ENCODE assay signal across 9 cellular contexts in the genomic region with DNA sequence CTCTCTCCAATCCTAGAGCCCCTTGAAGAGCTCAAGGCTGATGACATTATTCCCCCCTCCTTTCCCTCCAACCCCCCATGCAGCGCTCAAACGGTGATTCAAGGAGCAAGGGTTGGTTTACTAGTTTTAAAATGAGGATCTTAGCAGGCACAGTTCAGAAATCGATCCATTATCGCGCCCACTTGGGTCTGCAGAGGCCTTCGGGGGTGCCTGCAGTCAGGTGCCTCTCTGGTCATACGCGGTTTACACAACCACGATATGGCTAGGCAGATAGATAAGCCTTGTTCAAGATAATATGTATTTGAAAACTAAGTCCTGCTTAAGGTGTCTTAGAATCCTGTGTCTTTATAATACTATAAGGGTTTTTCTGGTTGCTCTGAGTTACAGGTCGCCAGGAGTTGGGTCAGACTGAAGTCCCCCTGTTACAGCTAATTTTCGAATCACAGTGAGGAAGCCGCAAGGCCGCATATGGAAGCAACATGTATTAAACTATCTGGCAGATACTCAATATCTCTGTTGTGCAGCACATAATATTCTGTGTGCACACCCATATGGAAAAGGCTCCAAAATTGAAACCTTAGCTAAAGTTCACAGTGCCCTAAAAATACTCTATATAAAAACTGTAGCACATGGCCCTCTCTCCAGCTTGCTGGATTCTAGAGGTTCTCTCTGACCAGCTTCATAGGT. TPM values are rescaled to one million over a fixed set of nuclear protein-coding genes. Genes with fewer than 3 reads are reported as not detected.
DNase-seq lines count a peak whose midpoint lies in the region; ATAC-seq, FAIRE-seq and TF ChIP-seq lines count a peak whose summit lies in the region.
"Had no signal": no experiment of that assay in that cellular context is flagged by ENCODE, and none has a peak within 500 bp of the region (broad histone marks: within the 10 kb centered on the region; RNA-seq: fewer than 3 reads in every experiment).

No MANE protein-coding gene starts in this region.

- H3K9me3 ChIP-seq in K562 (replicated peaks; ENCODE audit: control insufficient read depth, insufficient read depth, low read depth, low read length) = no peaks in the 10 kb centered on the region
- H3K9me3 ChIP-seq in liver (ENCODE audit: control insufficient read depth in 4 of 4, low read length in 3 of 4) = no peaks in the 10 kb centered on the region
- no peaks in the 10 kb centered on the region for H3K9me3 ChIP-seq in thyroid gland

- H3K36me3 ChIP-seq in K562 (ENCODE audit: control insufficient read depth, insufficient read depth, low read length) (no peaks in the 10 kb centered on the region), liver (ENCODE audit: control insufficient read depth in 4 of 4, insufficient read depth in 3 of 4, low read depth in 1 of 4, low read length in 3 of 4) (no peaks in the 10 kb centered on the region), thyroid gland (no peaks in the 10 kb centered on the region)

- DNase-seq in activated T-cell treated with anti-CD3 and anti-CD28 coated beads, Interleukin-2, amount 50 U/mL, for 24 hours = no peak
- no peak for DNase-seq in activated T-cell treated with anti-CD3 and anti-CD28 coated beads, Interleukin-2, amount 50 U/mL, for 48 hours
- no peak for DNase-seq in K562 (ENCODE audit: extremely low read depth in 1 of 4, low spot score in 3 of 4)
- DNase-seq in thyroid gland = no peak
- no peak for DNase-seq in NCI-H146 (lab: John Stamatoyannopoulos, UW)
- DNase-seq: NCI-H1694 treated with DMSO at 0.1 percent for 48 hours had no signal

- H3K4me3 Mint-ChIP-seq in activated T-cell treated with anti-CD3 and anti-CD28 coated beads, Interleukin-2, amount 50 U/mL, for 24 hours = peak overlapping the region; percentile 11

- no peak for TF ChIP-seq EP300 in K562 (IDR thresholded peaks at IDR 0.05; ENCODE audit: low read length)

- H3K4me1 ChIP-seq in K562 (replicated peaks in 1 of 2; ENCODE audit: control insufficient read depth in 2 of 2, insufficient read depth in 2 of 2, low read length in 2 of 2) (peaks cover 11 to 20% of the 10 kb centered on the region in 2 experiments; a peak in 4 of 5 replicates), liver (ENCODE audit: control insufficient read depth in 4 of 4, insufficient read depth in 4 of 4, low read length in 3 of 4) (peaks cover 6 to 17% (median 11%) of the 10 kb centered on the region in 4 donors), thyroid gland (peaks cover 27 to 47% of the 10 kb centered on the region in 2 donors)

- TF ChIP-seq CTCF in K562 (IDR thresholded peaks at IDR 0.05 in 2 of 3, conservative IDR thresholded peaks at IDR 0.05 in 1 of 3; ENCODE audit: insufficient read depth in 2 of 3, low read depth in 1 of 3, low read length in 3 of 3) = no peak
- no peak for TF ChIP-seq CTCF in liver (IDR thresholded peaks at IDR 0.05; ENCODE audit: low read depth, low read length, missing input control)
- no peak for TF ChIP-seq CTCF in thyroid gland (IDR thresholded peaks at IDR 0.05)

- peak; percentile 79 for FAIRE-seq in K562 (lab: Jason Lieb, UNC)

- CTCF ChIA-PET in K562 (lab: Yijun Ruan, JAX; ENCODE audit: low intra/inter-chr PET ratio) = no interaction called here

- no peaks in the 10 kb centered on the region for H3K9me1 ChIP-seq in K562 (ENCODE audit: control insufficient read depth, insufficient read depth, low read length)

- H3K9ac ChIP-seq in K562 (ENCODE audit: insufficient read depth in 1 of 2, low read depth in 2 of 2, low read length in 2 of 2) (no peak overlapping the region), liver (ENCODE audit: low read depth in 1 of 2, low read length in 2 of 2) (peak overlapping the region in 1 of 2 donors; percentile 7)

- no peaks in the 10 kb centered on the region for H3K9me3 Mint-ChIP-seq in activated T-cell treated with anti-CD3 and anti-CD28 coated beads, Interleukin-2, amount 50 U/mL, for 24 hours

- H3K27me3 Mint-ChIP-seq in activated T-cell treated with anti-CD3 and anti-CD28 coated beads, Interleukin-2, amount 50 U/mL, for 24 hours = peaks cover 74% of the 10 kb centered on the region

- intact Hi-C loops in K562 (cut with micrococcal nuclease) = no loop called here
- intact Hi-C loops in thyroid gland (cut with DNase I) = no loop called here

- 37% methylated on average over 13 of the region's 13 CpGs for WGBS in K562 (ENCODE audit: insufficient coverage, low coverage, missing lambda C conversion rate)
- WGBS in liver = 33% methylated on average over 13 of the region's 13 CpGs
- 56% methylated on average over 13 of the region's 13 CpGs for WGBS in thyroid gland, 2 donors

- H3K4me1 Mint-ChIP-seq in activated T-cell treated with anti-CD3 and anti-CD28 coated beads, Interleukin-2, amount 50 U/mL, for 24 hours (ENCODE audit: low read depth) = peaks cover 10% of the 10 kb centered on the region

- H3K4me2 ChIP-seq in K562 (ENCODE audit: insufficient read depth, low read length) = peak overlapping the region; percentile 47

- no peaks in the 10 kb centered on the region for H3K79me2 ChIP-seq in K562 (ENCODE audit: control insufficient read depth, insufficient read depth, low read length)

- BruUV-seq in K562 (replicated peaks; lab: Mats Ljungman, UMichigan) = no TSS peak

- H4K20me1 ChIP-seq in K562 (replicated peaks; ENCODE audit: control insufficient read depth, insufficient read depth, low read length) = no peaks in the 10 kb centered on the region

- TF ChIP-seq POLR2A in K562 (conservative IDR thresholded peaks at IDR 0.05) = no peak
- TF ChIP-seq POLR2A in thyroid gland (IDR thresholded peaks at IDR 0.05) = no peak

- TF ChIP-seq RAD21 in K562 (CRISPR knock-in tag; conservative IDR thresholded peaks at IDR 0.05 in 1 of 2, IDR thresholded peaks at IDR 0.05 in 1 of 2) (no peak), liver (IDR thresholded peaks at IDR 0.05) (no peak)

- H3K36me3 Mint-ChIP-seq in activated T-cell treated with anti-CD3 and anti-CD28 coated beads, Interleukin-2, amount 50 U/mL, for 24 hours (ENCODE audit: low read depth) = no peaks in the 10 kb centered on the region

- H3K27me3 ChIP-seq in K562 (ENCODE audit: control insufficient read depth in 2 of 2, insufficient read depth in 2 of 2, low read length in 2 of 2) (no peaks in the 10 kb centered on the region; a peak in 1 of 5 replicates), liver (ENCODE audit: control insufficient read depth in 4 of 4, insufficient read depth in 4 of 4, low read length in 3 of 4) (no peaks in the 10 kb centered on the region), thyroid gland (no peaks in the 10 kb centered on the region)

- H3K27ac Mint-ChIP-seq in activated T-cell treated with anti-CD3 and anti-CD28 coated beads, Interleukin-2, amount 50 U/mL, for 24 hours = no peak overlapping the region

- H3K27ac ChIP-seq in K562 (ENCODE audit: extremely low read depth, low read depth, low read length) (peak overlapping the region; percentile 47; the same call in 2 of the 3 replicates), liver (ENCODE audit: low read depth in 1 of 2, low read length in 2 of 2) (peak overlapping the region; percentile 92 to 93), thyroid gland (peak overlapping the region; percentile 96 to 99 (median 98))

- in situ Hi-C loops in K562 (cut with MboI) = no loop called here

- POLR2A ChIA-PET in K562 (lab: Yijun Ruan, JAX) = interaction anchor here (0.6 to 1.1 kb wide), 3 partner anchors 8 to 1253 kb away, joined by 3 to 6 read pairs (median 3); no protein-coding TSS in a partner anchor

- ATAC-seq in K562 (no peak; the same call in 2 of the 3 replicates), HG02678 (IDR thresholded peaks at IDR 0.05; ENCODE audit: unreplicated experiment) (no peak), HG02759 (IDR thresholded peaks at IDR 0.05; ENCODE audit: unreplicated experiment) (no peak)

- H3K4me3 ChIP-seq in K562 (peak overlapping the region; percentile 37), liver (ENCODE audit: low read depth in 1 of 3, low read length in 3 of 3) (peak overlapping the region; percentile 2 to 53 (median 2)), thyroid gland (replicated peaks in 1 of 3) (peak overlapping the region in 1 of 3 donors; percentile 33)

- H2AFZ ChIP-seq in K562 (ENCODE audit: low read depth, low read length) = peak overlapping the region; percentile 94

TF ChIP-seq in K562, 482 proteins besides CTCF, POLR2A, EP300 and RAD21 (continues in another document):
- TF ChIP-seq DPF2 (IDR thresholded peaks at IDR 0.05) = peak; percentile 21; the same call in 1 of the 2 replicates
- no peak for TF ChIP-seq HDAC8 (tag; IDR thresholded peaks at IDR 0.05)
- peak in 1 of 2 experiments; percentile 8; a peak in 1 of 3 replicates for TF ChIP-seq CBX3 (IDR thresholded peaks at IDR 0.05; ENCODE audit: borderline replicate concordance in 1 of 2, low read length in 2 of 2)

TF ChIP-seq in liver, 16 proteins besides CTCF, POLR2A, EP300 and RAD21:
- TF ChIP-seq NR2F2 (IDR thresholded peaks at IDR 0.05) = peak; percentile 7
- TF ChIP-seq, protein P1, sequence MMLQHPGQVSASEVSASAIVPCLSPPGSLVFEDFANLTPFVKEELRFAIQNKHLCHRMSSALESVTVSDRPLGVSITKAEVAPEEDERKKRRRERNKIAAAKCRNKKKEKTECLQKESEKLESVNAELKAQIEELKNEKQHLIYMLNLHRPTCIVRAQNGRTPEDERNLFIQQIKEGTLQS (IDR thresholded peaks at IDR 0.05) = peak; percentile 73
- peak in 1 of 2 donors; percentile 3 for TF ChIP-seq HNF4A (conservative IDR thresholded peaks at IDR 0.05)
- TF ChIP-seq, protein P2, sequence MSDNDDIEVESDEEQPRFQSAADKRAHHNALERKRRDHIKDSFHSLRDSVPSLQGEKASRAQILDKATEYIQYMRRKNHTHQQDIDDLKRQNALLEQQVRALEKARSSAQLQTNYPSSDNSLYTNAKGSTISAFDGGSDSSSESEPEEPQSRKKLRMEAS (IDR thresholded peaks at IDR 0.05) = no peak
TF ChIP-seq in liver: peak in this region for 3.

RNA-seq across cellular contexts. Expression of a gene that starts 10.0 kb away (rescaled TPM):
- total RNA-seq in K562 (2011; cell fraction: chromatin; rRNA removed; ENCODE audit: low replicate concordance) = not detected in 2 replicates
- not detected in 2 replicates for total RNA-seq in K562 (2011; cell fraction: nucleolus; rRNA removed)
- not detected in 2 replicates for total RNA-seq in K562 (2011; cell fraction: nucleoplasm; rRNA removed)
- not detected in 2 replicates for total RNA-seq in K562 (2014; rRNA removed)
- not detected in 2 replicates for total RNA-seq in K562 (2014; rRNA removed; fragmentation: Illumina TruSeq; extraction: Trizol)
- not detected in 2 replicates for total RNA-seq in K562 (2015; rRNA removed; fragmentation: Illumina TruSeq; extraction: Trizol)
- 0.45 TPM in 1 of 2 replicates, not detected in the other for total RNA-seq in K562 (2021)
- polyA plus RNA-seq in K562 (2011; rRNA removed) = not detected in 2 replicates
- polyA plus RNA-seq in K562 (2011; cell fraction: cytosol; rRNA removed) = not detected in 2 replicates
- polyA plus RNA-seq in K562 (2011; cell fraction: nucleus; rRNA removed) = not detected in 2 replicates
- 0.03 TPM in 1 of 2 replicates, not detected in the other for polyA plus RNA-seq in K562 (2012)
- polyA plus RNA-seq in K562 (2014; fragmentation: Illumina TruSeq; extraction: Trizol) = not detected in 2 replicates
- not detected for polyA plus RNA-seq in K562 (2014; fragmentation: Nextera tagmentation; extraction: Ambion mirVana)
- polyA plus RNA-seq in K562 (2014; rRNA removed) = not detected in 2 replicates
- polyA minus RNA-seq in K562 (2011; rRNA and poly(A)+ RNA removed) = not detected in 2 replicates
- polyA minus RNA-seq in K562 (2011; cell fraction: cytosol; rRNA and poly(A)+ RNA removed) = not detected in 2 replicates
- polyA minus RNA-seq in K562 (2011; cell fraction: nucleus; rRNA and poly(A)+ RNA removed) = not detected in 2 replicates
- total RNA-seq in liver = under 1 TPM in 1 of 2 donors, not detected in 1; 0.17 TPM
- polyA plus RNA-seq in liver = under 1 TPM; 0.23 to 0.29 TPM
- 10 to 100 TPM; 32.6 to 67.4 (median 34.3) TPM for total RNA-seq in thyroid gland

Comparison
In these comparisons a context has a peak if more than half of its experiments do, and no peak if none do; other contexts are left out.
1. H3K27ac ChIP-seq: peak in every context shown above with its lines; median percentile 98 in thyroid gland; 92 in liver; 47 in K562.
2. RNA of a gene that starts 10.0 kb away (total RNA-seq): 32.6 to 67.4 TPM in thyroid gland; 0.17 TPM in liver and 0.45 TPM in K562; every median in the first group is over 10 times any median in the second.